Comparison of ENCODE assay signal across 14 cellular contexts in genomic region chr22:42716649-42717127, GRCh38. TPM values are rescaled to one million over a fixed set of nuclear protein-coding genes. Genes with fewer than 3 reads are reported as not detected.
DNase-seq lines count a peak whose midpoint lies in the region; ATAC-seq, FAIRE-seq and TF ChIP-seq lines count a peak whose summit lies in the region.
"Had no signal": no experiment of that assay in that cellular context is flagged by ENCODE, and none has a peak within 500 bp of the region (broad histone marks: within the 10 kb centered on the region; RNA-seq: fewer than 3 reads in every experiment).

No MANE protein-coding gene starts in this region.

- no peak for TF ChIP-seq POLR2A in A549 (IDR thresholded peaks at IDR 0.05; ENCODE audit: low read length)

- peaks cover 37% of the 10 kb centered on the region for H3K4me1 Mint-ChIP-seq in endothelial cell (ENCODE audit: unreplicated experiment)
- peaks cover 13% of the 10 kb centered on the region for H3K4me1 Mint-ChIP-seq in activated CD4-positive, alpha-beta T cell treated with anti-CD3 and anti-CD28 coated beads, Interleukin-2, amount 10 ng/mL, durations not matched to agents 24 days and 14 days

- H3K27me3 Mint-ChIP-seq in endothelial cell (ENCODE audit: unreplicated experiment) = peaks cover 10% of the 10 kb centered on the region
- H3K27me3 Mint-ChIP-seq in activated CD4-positive, alpha-beta T cell treated with anti-CD3 and anti-CD28 coated beads, Interleukin-2, amount 10 ng/mL, durations not matched to agents 24 days and 14 days = peaks cover 40% of the 10 kb centered on the region

- CTCF ChIA-PET in A549 (lab: Yijun Ruan, JAX) = no interaction called here

- TF ChIP-seq CTCF in A549 (IDR thresholded peaks at IDR 0.05) = no peak
- no peak for TF ChIP-seq CTCF in endothelial cell (IDR thresholded peaks at IDR 0.05; ENCODE audit: unreplicated experiment)

- DNase-seq in A549 (ENCODE audit: low read depth in 1 of 2, low spot score in 1 of 2) (no peak), endothelial cell (ENCODE audit: low spot score) (no peak), HuH-7 (ENCODE audit: low spot score) (no peak), NCI-H345 (lab: John Stamatoyannopoulos, UW) (no peak)
- no peak for DNase-seq in activated CD4-positive, alpha-beta T cell treated with anti-CD3 and anti-CD28 coated beads, Interleukin-2, amount 10 ng/mL, durations not matched to agents 24 days and 14 days
- DNase-seq: activated CD4-positive, alpha-beta T cell treated with anti-CD3 and anti-CD28 coated beads, Interleukin-2, amount 50 U/mL, for 4 hours; AML-193; NCI-H446; stimulated activated CD4-positive, alpha-beta T cell treated with anti-CD3 and anti-CD28 coated beads, Interleukin-12 subunit alpha, Interleukin-12 subunit beta, amount 100 ng/mL, for 4 hours had no signal

- no peaks in the 10 kb centered on the region for H3K9me3 ChIP-seq in A549

- H3K4me2 ChIP-seq in A549 = peak overlapping the region; percentile 60

- intact Hi-C loops in activated CD4-positive, alpha-beta T cell treated with anti-CD3 and anti-CD28 coated beads, Interleukin-2, amount 10 ng/mL, durations not matched to agents 24 days and 14 days (cut with micrococcal nuclease) = no loop called here

- peak overlapping the region; percentile 31 to 76; a peak in 5 of 6 replicates for H3K27ac ChIP-seq in A549
- H3K27ac ChIP-seq: cardiac muscle cell had no signal

- POLR2A ChIA-PET in A549 (lab: Yijun Ruan, JAX) = no interaction called here

- H3K4me1 ChIP-seq in A549 = peaks cover 37% of the 10 kb centered on the region

- ATAC-seq in A549 (no peak), GM19043 (IDR thresholded peaks at IDR 0.05; ENCODE audit: low read depth, unreplicated experiment) (peak; percentile 39), HG03066 (IDR thresholded peaks at IDR 0.05; ENCODE audit: low read depth, unreplicated experiment) (peak; percentile 46), HG03159 (IDR thresholded peaks at IDR 0.05; ENCODE audit: unreplicated experiment) (no peak)

- WGBS in A549 (ENCODE audit: missing lambda C conversion rate) = 93% methylated on average over 5 of the region's 5 CpGs

- H3K36me3 Mint-ChIP-seq in endothelial cell (ENCODE audit: low read depth, unreplicated experiment) = peaks cover 4% of the 10 kb centered on the region
- H3K36me3 Mint-ChIP-seq in activated CD4-positive, alpha-beta T cell treated with anti-CD3 and anti-CD28 coated beads, Interleukin-2, amount 10 ng/mL, durations not matched to agents 24 days and 14 days (ENCODE audit: low read depth) = no peaks in the 10 kb centered on the region

- no peak for TF ChIP-seq EP300 in A549 (IDR thresholded peaks at IDR 0.05)

- H3K27ac Mint-ChIP-seq in endothelial cell (ENCODE audit: unreplicated experiment) = peak overlapping the region; percentile 30
- no peak overlapping the region for H3K27ac Mint-ChIP-seq in activated CD4-positive, alpha-beta T cell treated with anti-CD3 and anti-CD28 coated beads, Interleukin-2, amount 10 ng/mL, durations not matched to agents 24 days and 14 days

- no peak for TF ChIP-seq RAD21 in A549 (conservative IDR thresholded peaks at IDR 0.05 in 1 of 2, IDR thresholded peaks at IDR 0.05 in 1 of 2)

- H3K4me3 ChIP-seq in A549 = no peak overlapping the region
- H3K4me3 ChIP-seq: cardiac muscle cell had no signal

- no peak overlapping the region for H3K4me3 Mint-ChIP-seq in endothelial cell (ENCODE audit: unreplicated experiment)
- H3K4me3 Mint-ChIP-seq in activated CD4-positive, alpha-beta T cell treated with anti-CD3 and anti-CD28 coated beads, Interleukin-2, amount 10 ng/mL, durations not matched to agents 24 days and 14 days = no peak overlapping the region

- H3K9me3 Mint-ChIP-seq in endothelial cell (ENCODE audit: unreplicated experiment) = no peaks in the 10 kb centered on the region
- no peaks in the 10 kb centered on the region for H3K9me3 Mint-ChIP-seq in activated CD4-positive, alpha-beta T cell treated with anti-CD3 and anti-CD28 coated beads, Interleukin-2, amount 10 ng/mL, durations not matched to agents 24 days and 14 days

- no peak for FAIRE-seq in A549 (lab: Jason Lieb, UNC)
- FAIRE-seq: islet of Langerhans had no signal

TF ChIP-seq in A549, 52 proteins besides CTCF, POLR2A, EP300 and RAD21:
- TF ChIP-seq SREBF2 (IDR thresholded peaks at IDR 0.05) (no peak), MYC (IDR thresholded peaks at IDR 0.05; ENCODE audit: borderline replicate concordance, low read length) (no peak), KDM1A (IDR thresholded peaks at IDR 0.05; ENCODE audit: low read depth) (peak; percentile 12; the same call in 1 of the 2 replicates), USF2 (IDR thresholded peaks at IDR 0.05) (no peak), CHD4 (IDR thresholded peaks at IDR 0.05; ENCODE audit: borderline replicate concordance) (0 out of 2 replicates have a peak, but pooled peaks have one; percentile 44)

RNA-seq across cellular contexts. Expression of gene A4GALT, which starts 4.0 kb away (rescaled TPM):
- polyA plus RNA-seq in A549 (2011; rRNA removed) (5.0 and 5.1 TPM in 2 replicates), A549 (2017; fragmentation: RNase III; extraction: RNeasy Plus Mini Kit Qiagen cat#74134 plus additional on column Dnase treatment) (6.0 to 9.2 TPM (median 7.8 TPM) in 3 replicates)
- 9.1 and 14.2 TPM in 2 replicates for polyA plus RNA-seq in A549 (2012; cell fraction: cytosol; rRNA removed)
- 12.3 and 13.3 TPM in 2 replicates for polyA plus RNA-seq in A549 (2012; cell fraction: nucleus; rRNA removed)
- 6.2 and 6.8 TPM in 2 replicates for polyA minus RNA-seq in A549 (2011; rRNA and poly(A)+ RNA removed)
- 5.3 TPM for total RNA-seq in endothelial cell (ENCODE audit: unreplicated experiment)
- not detected in 2 replicates for total RNA-seq in activated CD4-positive, alpha-beta T cell treated with anti-CD3 and anti-CD28 coated beads, Interleukin-2, amount 10 ng/mL, durations not matched to agents 24 days and 14 days

Comparison
In these comparisons a context has a peak if more than half of its experiments do, and no peak if none do; other contexts are left out.
1. ATAC-seq: peak in GM19043 (single experiment) and HG03066 (single experiment); none in A549 (0 of 2) and HG03159 (single experiment).